ENCODE assay signal across 23 cellular contexts in the genomic region with DNA sequence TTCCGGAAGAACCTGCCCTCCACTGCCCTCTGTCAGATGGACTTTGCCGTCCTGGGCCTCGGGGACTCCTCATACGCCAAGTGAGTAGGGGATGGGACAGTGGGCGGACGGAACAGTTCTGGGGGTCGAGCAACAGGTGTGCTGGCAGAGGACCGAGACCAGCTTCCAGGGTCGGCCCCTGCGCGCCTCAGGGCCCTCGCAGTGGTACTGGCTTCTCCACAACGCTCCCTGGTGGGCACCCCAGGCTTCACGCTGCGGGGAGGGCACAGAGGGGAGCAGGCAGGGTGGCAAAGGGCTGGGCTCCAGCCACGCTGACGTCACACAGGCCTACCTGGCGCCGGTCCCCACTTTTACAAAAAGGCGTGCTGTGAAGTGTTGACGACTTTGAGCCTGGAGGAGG. TPM values are rescaled to one million over a fixed set of nuclear protein-coding genes. Genes with fewer than 3 reads are reported as not detected.
DNase-seq lines count a peak whose midpoint lies in the region; ATAC-seq and TF ChIP-seq lines count a peak whose summit lies in the region.
"Had no signal": no experiment of that assay in that cellular context is flagged by ENCODE, and none has a peak within 500 bp of the region (broad histone marks: within the 10 kb centered on the region; RNA-seq: fewer than 3 reads in every experiment).

No MANE protein-coding gene starts in this region.

- 80 to 88% methylated on average over 2 to 21 of the region's 21 CpGs for WGBS in testis, 2 donors

- peaks cover 5% of the 10 kb centered on the region for H3K36me3 Mint-ChIP-seq in chondrocyte (ENCODE audit: low read depth)
- peaks cover 0 to 8% (median 0%) of the 10 kb centered on the region in 3 donors for H3K36me3 Mint-ChIP-seq in naive thymus-derived CD8-positive, alpha-beta T cell

- H3K27me3 Mint-ChIP-seq in chondrocyte (ENCODE audit: low read depth) = no peaks in the 10 kb centered on the region
- H3K27me3 Mint-ChIP-seq in naive thymus-derived CD8-positive, alpha-beta T cell = no peaks in the 10 kb centered on the region
- H3K27me3 Mint-ChIP-seq: CD4-positive, alpha-beta T cell; IgD-negative memory B cell had no signal

- peaks cover 2% of the 10 kb centered on the region for H3K4me1 Mint-ChIP-seq in chondrocyte (ENCODE audit: low read depth)
- H3K4me1 Mint-ChIP-seq in naive thymus-derived CD8-positive, alpha-beta T cell = peaks cover 1 to 10% (median 6%) of the 10 kb centered on the region in 4 donors

- H3K9ac ChIP-seq in DND-41 (ENCODE audit: low read depth, low read length) = no peak overlapping the region
- no peak overlapping the region for H3K9ac ChIP-seq in OCI-LY1 (ENCODE audit: low read length)
- H3K9ac ChIP-seq: BLaER1, GM23248 had no signal

- H3K27me3 ChIP-seq in DND-41 (ENCODE audit: insufficient read depth, low read length, poor library complexity) = no peaks in the 10 kb centered on the region
- no peaks in the 10 kb centered on the region for H3K27me3 ChIP-seq in OCI-LY1 (ENCODE audit: insufficient read depth, low read length)
- H3K27me3 ChIP-seq in testis = no peaks in the 10 kb centered on the region
- no peaks in the 10 kb centered on the region for H3K27me3 ChIP-seq in MG63
- H3K27me3 ChIP-seq: BLaER1 had no signal

- DNase-seq in 8988T (peak; percentile 79), DND-41 (no peak), chondrocyte (ENCODE audit: low spot score) (no peak), testis (no peak), MG63 (no peak), EL (no peak)
- no peak for DNase-seq in naive thymus-derived CD8-positive, alpha-beta T cell
- DNase-seq: CD4-positive, alpha-beta T cell; COR-L47; GDM1; GM23248; MV-4-11; NCI-H2081; NCI-H446; NCI-H526; PC-3; SHP77 had no signal

- no peak overlapping the region for H3K4me3 Mint-ChIP-seq in chondrocyte (ENCODE audit: unreplicated experiment)
- H3K4me3 Mint-ChIP-seq in naive thymus-derived CD8-positive, alpha-beta T cell = no peak overlapping the region
- H3K4me3 Mint-ChIP-seq: CD4-positive, alpha-beta T cell; IgD-negative memory B cell had no signal

- no peak overlapping the region for H3K4me2 ChIP-seq in DND-41 (ENCODE audit: insufficient read depth, low read length)
- H3K4me2 ChIP-seq in OCI-LY1 (ENCODE audit: low read length) = peak overlapping the region; percentile 51; the same call in 1 of the 2 replicates
- H3K4me2 ChIP-seq: BLaER1 had no signal

- H3K79me2 ChIP-seq in DND-41 (ENCODE audit: insufficient read depth, low read length) (peaks cover 3% of the 10 kb centered on the region), OCI-LY1 (ENCODE audit: insufficient read depth, low read length) (no peaks in the 10 kb centered on the region)

- peak; percentile 41; the same call in 1 of the 3 replicates for ATAC-seq in DND-41 (ENCODE audit: insufficient read depth, low read depth)
- ATAC-seq in naive thymus-derived CD8-positive, alpha-beta T cell = no peak
- ATAC-seq: PC-3 had no signal

- no peaks in the 10 kb centered on the region for H3K9me3 Mint-ChIP-seq in chondrocyte (ENCODE audit: low read depth)
- no peaks in the 10 kb centered on the region for H3K9me3 Mint-ChIP-seq in naive thymus-derived CD8-positive, alpha-beta T cell
- H3K9me3 Mint-ChIP-seq: CD4-positive, alpha-beta T cell; IgD-negative memory B cell had no signal

- H3K4me1 ChIP-seq in DND-41 (ENCODE audit: insufficient read depth, low read length) = peaks cover 2% of the 10 kb centered on the region
- H3K4me1 ChIP-seq in OCI-LY1 (ENCODE audit: insufficient read depth, low read length, severe bottlenecking) = peaks cover 20% of the 10 kb centered on the region
- H3K4me1 ChIP-seq in testis = peaks cover 9% of the 10 kb centered on the region
- H3K4me1 ChIP-seq: HAP-1 had no signal

- peak; percentile 33 for TF ChIP-seq CTCF in DND-41 (IDR thresholded peaks at IDR 0.05; ENCODE audit: borderline replicate concordance, extremely low read depth, low read length, poor library complexity, severe bottlenecking)
- peak; percentile 36; the same call in 1 of the 2 replicates for TF ChIP-seq CTCF in OCI-LY1 (IDR thresholded peaks at IDR 0.05; ENCODE audit: low read length)
- TF ChIP-seq CTCF in chondrocyte (IDR thresholded peaks at IDR 0.05) = peak; percentile 11
- no peak for TF ChIP-seq CTCF in testis (IDR thresholded peaks at IDR 0.05)

- H3K36me3 ChIP-seq in DND-41 (ENCODE audit: insufficient read depth, low read length) (peaks cover 37% of the 10 kb centered on the region), OCI-LY1 (ENCODE audit: insufficient read depth, low read length) (peaks cover 13% of the 10 kb centered on the region), testis (ENCODE audit: low read depth, missing control alignments) (no peaks in the 10 kb centered on the region), MG63 (peaks cover 5% of the 10 kb centered on the region)

- no peaks in the 10 kb centered on the region for H3K9me3 ChIP-seq in DND-41 (ENCODE audit: insufficient read depth, low read length, severe bottlenecking)
- H3K9me3 ChIP-seq in OCI-LY1 (ENCODE audit: low read length) = no peaks in the 10 kb centered on the region
- H3K9me3 ChIP-seq in testis = no peaks in the 10 kb centered on the region
- H3K9me3 ChIP-seq in MG63 = no peaks in the 10 kb centered on the region
- H3K9me3 ChIP-seq: BLaER1, HAP-1 had no signal

- H3K27ac Mint-ChIP-seq in chondrocyte (ENCODE audit: unreplicated experiment) = no peak overlapping the region
- H3K27ac Mint-ChIP-seq in naive thymus-derived CD8-positive, alpha-beta T cell = no peak overlapping the region
- H3K27ac Mint-ChIP-seq: CD4-positive, alpha-beta T cell; IgD-negative memory B cell had no signal

- H3F3A ChIP-seq in OCI-LY1 (ENCODE audit: insufficient read depth, low read length) = no peaks in the 10 kb centered on the region

- intact Hi-C loops in testis (cut with DNase I; ENCODE audit: low total_unique reads) = no loop called here

- POLR2A ChIA-PET in naive thymus-derived CD8-positive, alpha-beta T cell (lab: Charles Lee) = interaction anchor here (0.5 kb wide), 1 partner anchor 83 kb away, joined by 4 read pairs; no protein-coding TSS in a partner anchor

- H4K20me1 ChIP-seq in DND-41 (ENCODE audit: insufficient read depth, low read length) (peaks cover 4% of the 10 kb centered on the region; the same call in 1 of the 2 replicates), OCI-LY1 (ENCODE audit: insufficient read depth, low read length) (no peaks in the 10 kb centered on the region)

- no peak for TF ChIP-seq POLR2A in testis (IDR thresholded peaks at IDR 0.05)

- H3K27ac ChIP-seq in DND-41 (ENCODE audit: low read length) = no peak overlapping the region
- no peak overlapping the region for H3K27ac ChIP-seq in OCI-LY1 (ENCODE audit: low read depth, low read length, poor library complexity, severe bottlenecking)
- no peak overlapping the region for H3K27ac ChIP-seq in testis
- H3K27ac ChIP-seq: BLaER1, GM23248 had no signal

- H2AFZ ChIP-seq in DND-41 (ENCODE audit: low read depth, low read length) (no peak overlapping the region), OCI-LY1 (ENCODE audit: low read length) (no peak overlapping the region)
- H2AFZ ChIP-seq: GM23248 had no signal

- H3K4me3 ChIP-seq in DND-41 (ENCODE audit: low read depth in 1 of 2, low read length in 2 of 2) = no peak overlapping the region
- H3K4me3 ChIP-seq in OCI-LY1 (ENCODE audit: low read depth, low read length, poor library complexity, severe bottlenecking) = peak overlapping the region; percentile 29
- no peak overlapping the region for H3K4me3 ChIP-seq in testis
- no peak overlapping the region for H3K4me3 ChIP-seq in MG63
- H3K4me3 ChIP-seq: BLaER1, GM23248, HAP-1 had no signal

- no peaks in the 10 kb centered on the region for H3K9me2 ChIP-seq in OCI-LY1 (ENCODE audit: low read depth, low read length)

RNA-seq across cellular contexts. Expression of a gene that starts 7.0 kb away (rescaled TPM):
- total RNA-seq in chondrocyte (10.8 to 17.7 TPM (median 13.2 TPM) in 3 replicates), testis (10 to 100 TPM; 27.5 to 29.1 TPM)
- 21.9 TPM for polyA plus RNA-seq in testis (ENCODE audit: insufficient read depth, low read depth, low replicate concordance)
- 2.0 and 5.7 TPM in 2 replicates for total RNA-seq in MG63 (2014; rRNA removed; shearing (Covaris generic); ENCODE audit: low replicate concordance)
- total RNA-seq in naive thymus-derived CD8-positive, alpha-beta T cell = 10 to 100 TPM; 35.0 to 39.8 TPM
- 1 to 10 TPM; 2.4 to 9.5 (median 5.7) TPM for polyA plus RNA-seq in naive thymus-derived CD8-positive, alpha-beta T cell

RNA-seq across cellular contexts. Expression of a gene that starts 7.1 kb away (rescaled TPM):
- 34.9 to 36.8 TPM (median 36.7 TPM) in 3 replicates for total RNA-seq in chondrocyte
- 10 to 100 TPM; 48.0 to 51.2 TPM for total RNA-seq in testis
- polyA plus RNA-seq in testis (ENCODE audit: insufficient read depth, low read depth, low replicate concordance) = 36.3 TPM
- 33.5 and 61.7 TPM in 2 replicates for total RNA-seq in MG63 (2014; rRNA removed; shearing (Covaris generic); ENCODE audit: low replicate concordance)
- 10 to 100 TPM; 42.7 to 43.0 TPM for total RNA-seq in naive thymus-derived CD8-positive, alpha-beta T cell
- 100 to 1,000 TPM; 128 to 163 (median 155) TPM for polyA plus RNA-seq in naive thymus-derived CD8-positive, alpha-beta T cell

RNA-seq across cellular contexts. Expression of a gene that starts 9.5 kb away (rescaled TPM):
- 3.3 to 4.4 TPM (median 3.6 TPM) in 3 replicates for total RNA-seq in chondrocyte
- total RNA-seq in testis = 1 to 10 TPM; 3.0 to 4.1 TPM
- 7.7 TPM for polyA plus RNA-seq in testis (ENCODE audit: insufficient read depth, low read depth, low replicate concordance)
- not detected in 2 replicates for total RNA-seq in MG63 (2014; rRNA removed; shearing (Covaris generic); ENCODE audit: low replicate concordance)
- total RNA-seq in naive thymus-derived CD8-positive, alpha-beta T cell = 1 to 10 TPM in 1 of 2 experiments, under 1 TPM in 1; 0.91 to 1.7 TPM
- not detected for polyA plus RNA-seq in naive thymus-derived CD8-positive, alpha-beta T cell
- total RNA-seq: Daoy, RPMI7951 had no signal
- polyA plus RNA-seq: IgD-negative memory B cell had no signal

RNA-seq across cellular contexts. Expression of a gene that starts 12.0 kb away (rescaled TPM):
- total RNA-seq in chondrocyte (19.5 to 20.0 TPM (median 19.7 TPM) in 3 replicates), testis (10 to 100 TPM; 25.9 to 35.2 TPM)
- 17.2 TPM for polyA plus RNA-seq in testis (ENCODE audit: insufficient read depth, low read depth, low replicate concordance)
- 6.2 and 12.0 TPM in 2 replicates for total RNA-seq in MG63 (2014; rRNA removed; shearing (Covaris generic); ENCODE audit: low replicate concordance)
- 10 to 100 TPM; 10.1 TPM for total RNA-seq in naive thymus-derived CD8-positive, alpha-beta T cell
- under 1 TPM; 0.15 to 0.42 (median 0.39) TPM for polyA plus RNA-seq in naive thymus-derived CD8-positive, alpha-beta T cell

RNA-seq across cellular contexts. Expression of a gene that starts 12.5 kb away (rescaled TPM):
- total RNA-seq in chondrocyte (0.44 to 0.92 TPM (median 0.79 TPM) in 3 replicates), testis (1 to 10 TPM; 3.7 to 5.6 TPM)
- polyA plus RNA-seq in testis (ENCODE audit: insufficient read depth, low read depth, low replicate concordance) = 3.0 TPM
- total RNA-seq in MG63 (2014; rRNA removed; shearing (Covaris generic); ENCODE audit: low replicate concordance) = 0.89 and 1.5 TPM in 2 replicates
- total RNA-seq in naive thymus-derived CD8-positive, alpha-beta T cell = under 1 TPM; 0.30 to 0.47 TPM
- polyA plus RNA-seq in naive thymus-derived CD8-positive, alpha-beta T cell = not detected
- polyA plus RNA-seq: IgD-negative memory B cell had no signal

Comparison
In these comparisons a context has a peak if more than half of its experiments do, and no peak if none do; other contexts are left out.
1. CTCF ChIP-seq: peak in DND-41 (single experiment), OCI-LY1 (single experiment) and chondrocyte (single experiment); none in testis (0 of 3).